Comparison of ENCODE assay signal across 8 cellular contexts in the genomic region with DNA sequence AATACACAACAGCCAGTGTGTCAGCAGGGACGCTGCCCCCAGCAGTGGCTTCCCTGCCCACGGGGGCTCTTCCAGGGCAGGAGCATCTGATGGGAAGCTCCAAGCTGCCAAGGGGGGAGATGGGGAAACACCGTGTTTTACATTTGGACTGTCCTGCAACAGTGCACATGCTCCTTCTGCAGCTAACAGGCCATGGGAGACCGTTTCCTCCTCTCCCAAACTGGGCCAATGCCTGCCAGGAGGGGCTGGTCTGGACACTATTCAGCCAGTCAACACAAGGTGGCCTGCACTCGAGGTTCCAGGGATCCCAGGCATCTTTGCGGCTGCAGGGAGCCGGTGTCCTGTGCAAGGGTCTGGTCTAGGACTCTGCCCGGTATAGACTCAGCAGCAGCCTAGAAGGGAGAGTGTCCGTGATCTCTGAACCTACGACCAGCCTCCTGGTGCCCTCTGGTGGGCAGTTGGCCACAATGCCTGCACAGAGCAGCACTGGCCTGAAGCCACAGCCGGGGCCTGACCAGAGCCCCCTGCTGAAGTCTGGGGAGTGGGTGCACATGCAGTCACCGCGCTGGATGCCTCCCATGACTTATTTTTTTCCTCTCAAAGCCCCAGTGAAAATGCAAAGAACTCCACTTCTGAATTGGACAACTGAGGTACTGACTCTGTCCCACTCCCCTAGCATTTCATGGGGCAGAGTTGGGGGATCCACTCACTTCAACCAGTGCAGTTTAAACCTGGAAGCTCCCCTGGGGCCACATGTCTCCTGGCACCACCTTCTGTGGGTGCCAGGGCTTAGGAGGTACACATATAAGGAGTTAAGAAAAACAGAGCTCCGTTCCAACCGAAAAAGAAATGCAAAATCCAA. TPM values are rescaled to one million over a fixed set of nuclear protein-coding genes. Genes with fewer than 3 reads are reported as not detected.
DNase-seq lines count a peak whose midpoint lies in the region; ATAC-seq and TF ChIP-seq lines count a peak whose summit lies in the region.

No MANE protein-coding gene starts in this region.

- peaks cover 14 to 40% of the 10 kb centered on the region in 2 experiments for H3K36me3 ChIP-seq in SK-N-SH (replicated peaks in 1 of 2; ENCODE audit: control insufficient read depth in 1 of 2, insufficient read depth in 2 of 2, low read length in 1 of 2)

- no peak overlapping the region for H2AFZ ChIP-seq in SK-N-SH (ENCODE audit: low read depth)

- H3K9me2 ChIP-seq in SK-N-SH, result no peaks in the 10 kb centered on the region

- peak; percentile 87 for DNase-seq in GM03348 (ENCODE audit: low spot score)
- peak; percentile 54 for DNase-seq in HT1080 (ENCODE audit: low read depth)
- DNase-seq in SK-N-SH, result peak; percentile 90
- DNase-seq in astrocyte of the hippocampus (ENCODE audit: low read depth, low spot score), result peak; percentile 82
- peak; percentile 14 to 20 for DNase-seq in hippocampal formation (lab: John Stamatoyannopoulos, UW)
- DNase-seq in skeletal muscle cell (ENCODE audit: low read depth), result peak; percentile 7
- DNase-seq in DMS153 treated with DMSO at 0.1 percent for 48 hours (lab: John Stamatoyannopoulos, UW; ENCODE audit: unreplicated experiment), result no peak

- CTCF ChIA-PET in SK-N-SH (lab: Yijun Ruan, JAX), result interaction anchor here (0.6 to 2.8 kb wide), 29 partner anchors 8 to 344 kb away, joined by 3 to 11 read pairs (median 3); no protein-coding TSS in a partner anchor

- no peak for ATAC-seq in HG03521 (IDR thresholded peaks at IDR 0.05; ENCODE audit: unreplicated experiment)

- peak; percentile 71 for TF ChIP-seq RAD21 in SK-N-SH (IDR thresholded peaks at IDR 0.05; ENCODE audit: low read length)

- H3F3A ChIP-seq in SK-N-SH (replicated peaks; ENCODE audit: insufficient read depth), result peaks cover 6% of the 10 kb centered on the region

- peak; percentile 81 for TF ChIP-seq CTCF in SK-N-SH (IDR thresholded peaks at IDR 0.05)

- no peak for TF ChIP-seq EP300 in SK-N-SH (IDR thresholded peaks at IDR 0.05; ENCODE audit: borderline replicate concordance in 1 of 2, low read depth in 1 of 2, low read length in 1 of 2)

- peaks cover 6% of the 10 kb centered on the region; the same call in 1 of the 2 replicates for H4K20me1 ChIP-seq in SK-N-SH (ENCODE audit: insufficient read depth)

- 46% methylated on average over 11 of the region's 15 CpGs for WGBS in SK-N-SH (ENCODE audit: low lambda C conversion rate)

- POLR2A ChIA-PET in SK-N-SH (lab: Yijun Ruan, JAX), result interaction anchor here (0.7 kb wide), 1 partner anchor 695 kb away, joined by 3 read pairs; no protein-coding TSS in a partner anchor

- H3K79me2 ChIP-seq in SK-N-SH (ENCODE audit: insufficient read depth), result no peaks in the 10 kb centered on the region

- no peak overlapping the region; a peak in 1 of 4 replicates for H3K27ac ChIP-seq in SK-N-SH (ENCODE audit: low read depth in 2 of 2, low read length in 1 of 2)

- H3K4me1 ChIP-seq in SK-N-SH (ENCODE audit: control insufficient read depth in 1 of 2, insufficient read depth in 2 of 2, low read depth in 1 of 2, low read length in 1 of 2), result peaks cover 0 to 8% of the 10 kb centered on the region in 2 experiments; a peak in 1 of 4 replicates

- H3K4me2 ChIP-seq in SK-N-SH, result no peak overlapping the region

- H3K4me3 ChIP-seq in SK-N-SH (ENCODE audit: low read depth in 2 of 2, low read length in 1 of 2) (no peak overlapping the region), skeletal muscle cell (ENCODE audit: low read depth, low read length) (no peak overlapping the region)

- H3K27me3 ChIP-seq in SK-N-SH (ENCODE audit: insufficient read depth), result no peaks in the 10 kb centered on the region

- H3K9me3 ChIP-seq in SK-N-SH, result no peaks in the 10 kb centered on the region

- H3K9ac ChIP-seq in SK-N-SH, result no peak overlapping the region

TF ChIP-seq in SK-N-SH, 30 proteins besides CTCF, POLR2A, EP300 and RAD21 (continues in another document):
- TF ChIP-seq RCOR1 (IDR thresholded peaks at IDR 0.05; ENCODE audit: low read length) (no peak), EZH2phosphoT487 (IDR thresholded peaks at IDR 0.05; ENCODE audit: borderline replicate concordance, low read depth) (no peak), SIN3A (IDR thresholded peaks at IDR 0.05; ENCODE audit: borderline replicate concordance, low read depth, low read length) (peak; percentile 10; the same call in 1 of the 2 replicates), RFX5 (IDR thresholded peaks at IDR 0.05; ENCODE audit: low read length) (no peak), NRF1 (IDR thresholded peaks at IDR 0.05; ENCODE audit: low read depth, low read length) (no peak), SMC3 (IDR thresholded peaks at IDR 0.05; ENCODE audit: low read depth, low read length) (peak; percentile 70; the same call in 1 of the 2 replicates)
- TF ChIP-seq, protein P1, sequence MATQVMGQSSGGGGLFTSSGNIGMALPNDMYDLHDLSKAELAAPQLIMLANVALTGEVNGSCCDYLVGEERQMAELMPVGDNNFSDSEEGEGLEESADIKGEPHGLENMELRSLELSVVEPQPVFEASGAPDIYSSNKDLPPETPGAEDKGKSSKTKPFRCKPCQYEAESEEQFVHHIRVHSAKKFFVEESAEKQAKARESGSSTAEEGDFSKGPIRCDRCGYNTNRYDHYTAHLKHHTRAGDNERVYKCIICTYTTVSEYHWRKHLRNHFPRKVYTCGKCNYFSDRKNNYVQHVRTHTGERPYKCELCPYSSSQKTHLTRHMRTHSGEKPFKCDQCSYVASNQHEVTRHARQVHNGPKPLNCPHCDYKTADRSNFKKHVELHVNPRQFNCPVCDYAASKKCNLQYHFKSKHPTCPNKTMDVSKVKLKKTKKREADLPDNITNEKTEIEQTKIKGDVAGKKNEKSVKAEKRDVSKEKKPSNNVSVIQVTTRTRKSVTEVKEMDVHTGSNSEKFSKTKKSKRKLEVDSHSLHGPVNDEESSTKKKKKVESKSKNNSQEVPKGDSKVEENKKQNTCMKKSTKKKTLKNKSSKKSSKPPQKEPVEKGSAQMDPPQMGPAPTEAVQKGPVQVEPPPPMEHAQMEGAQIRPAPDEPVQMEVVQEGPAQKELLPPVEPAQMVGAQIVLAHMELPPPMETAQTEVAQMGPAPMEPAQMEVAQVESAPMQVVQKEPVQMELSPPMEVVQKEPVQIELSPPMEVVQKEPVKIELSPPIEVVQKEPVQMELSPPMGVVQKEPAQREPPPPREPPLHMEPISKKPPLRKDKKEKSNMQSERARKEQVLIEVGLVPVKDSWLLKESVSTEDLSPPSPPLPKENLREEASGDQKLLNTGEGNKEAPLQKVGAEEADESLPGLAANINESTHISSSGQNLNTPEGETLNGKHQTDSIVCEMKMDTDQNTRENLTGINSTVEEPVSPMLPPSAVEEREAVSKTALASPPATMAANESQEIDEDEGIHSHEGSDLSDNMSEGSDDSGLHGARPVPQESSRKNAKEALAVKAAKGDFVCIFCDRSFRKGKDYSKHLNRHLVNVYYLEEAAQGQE (IDR thresholded peaks at IDR 0.05; ENCODE audit: low read depth, low read length), result no peak
- TF ChIP-seq, protein P2, sequence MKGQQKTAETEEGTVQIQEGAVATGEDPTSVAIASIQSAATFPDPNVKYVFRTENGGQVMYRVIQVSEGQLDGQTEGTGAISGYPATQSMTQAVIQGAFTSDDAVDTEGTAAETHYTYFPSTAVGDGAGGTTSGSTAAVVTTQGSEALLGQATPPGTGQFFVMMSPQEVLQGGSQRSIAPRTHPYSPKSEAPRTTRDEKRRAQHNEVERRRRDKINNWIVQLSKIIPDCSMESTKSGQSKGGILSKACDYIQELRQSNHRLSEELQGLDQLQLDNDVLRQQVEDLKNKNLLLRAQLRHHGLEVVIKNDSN (IDR thresholded peaks at IDR 0.05; ENCODE audit: borderline replicate concordance, low read depth), result no peak
- TF ChIP-seq, protein P3, sequence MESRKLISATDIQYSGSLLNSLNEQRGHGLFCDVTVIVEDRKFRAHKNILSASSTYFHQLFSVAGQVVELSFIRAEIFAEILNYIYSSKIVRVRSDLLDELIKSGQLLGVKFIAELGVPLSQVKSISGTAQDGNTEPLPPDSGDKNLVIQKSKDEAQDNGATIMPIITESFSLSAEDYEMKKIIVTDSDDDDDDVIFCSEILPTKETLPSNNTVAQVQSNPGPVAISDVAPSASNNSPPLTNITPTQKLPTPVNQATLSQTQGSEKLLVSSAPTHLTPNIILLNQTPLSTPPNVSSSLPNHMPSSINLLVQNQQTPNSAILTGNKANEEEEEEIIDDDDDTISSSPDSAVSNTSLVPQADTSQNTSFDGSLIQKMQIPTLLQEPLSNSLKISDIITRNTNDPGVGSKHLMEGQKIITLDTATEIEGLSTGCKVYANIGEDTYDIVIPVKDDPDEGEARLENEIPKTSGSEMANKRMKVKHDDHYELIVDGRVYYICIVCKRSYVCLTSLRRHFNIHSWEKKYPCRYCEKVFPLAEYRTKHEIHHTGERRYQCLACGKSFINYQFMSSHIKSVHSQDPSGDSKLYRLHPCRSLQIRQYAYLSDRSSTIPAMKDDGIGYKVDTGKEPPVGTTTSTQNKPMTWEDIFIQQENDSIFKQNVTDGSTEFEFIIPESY (IDR thresholded peaks at IDR 0.05; ENCODE audit: borderline replicate concordance, low read depth), result no peak
- TF ChIP-seq, protein P4, sequence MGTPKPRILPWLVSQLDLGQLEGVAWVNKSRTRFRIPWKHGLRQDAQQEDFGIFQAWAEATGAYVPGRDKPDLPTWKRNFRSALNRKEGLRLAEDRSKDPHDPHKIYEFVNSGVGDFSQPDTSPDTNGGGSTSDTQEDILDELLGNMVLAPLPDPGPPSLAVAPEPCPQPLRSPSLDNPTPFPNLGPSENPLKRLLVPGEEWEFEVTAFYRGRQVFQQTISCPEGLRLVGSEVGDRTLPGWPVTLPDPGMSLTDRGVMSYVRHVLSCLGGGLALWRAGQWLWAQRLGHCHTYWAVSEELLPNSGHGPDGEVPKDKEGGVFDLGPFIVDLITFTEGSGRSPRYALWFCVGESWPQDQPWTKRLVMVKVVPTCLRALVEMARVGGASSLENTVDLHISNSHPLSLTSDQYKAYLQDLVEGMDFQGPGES (IDR thresholded peaks at IDR 0.05; ENCODE audit: low read depth, low read length), result no peak

RNA-seq across cellular contexts. Expression of a gene that starts 33.3 kb away (rescaled TPM):
- total RNA-seq in HT1080 (2014; rRNA removed; shearing (Covaris generic)), result 76.8 and 86.2 TPM in 2 replicates
- polyA plus RNA-seq in HT1080 (2015; cell fraction: cytosol; rRNA removed), result 91.6 and 98.7 TPM in 2 replicates
- 138 and 142 TPM in 2 replicates for polyA plus RNA-seq in HT1080 (2015; cell fraction: nucleus; rRNA removed)
- polyA plus RNA-seq in SK-N-SH (2012; rRNA removed), result 48.2 and 53.8 TPM in 2 replicates
- polyA plus RNA-seq in SK-N-SH (2012; cell fraction: cytosol; rRNA removed), result 33.7 and 41.4 TPM in 2 replicates
- 101 and 121 TPM in 2 replicates for polyA plus RNA-seq in SK-N-SH (2012; cell fraction: nucleus; rRNA removed)

RNA-seq across cellular contexts. Expression of a gene that starts 34.1 kb away (rescaled TPM):
- not detected in 2 replicates for total RNA-seq in HT1080 (2014; rRNA removed; shearing (Covaris generic))
- polyA plus RNA-seq in HT1080 (2015; cell fraction: cytosol; rRNA removed), result not detected in 2 replicates
- polyA plus RNA-seq in HT1080 (2015; cell fraction: nucleus; rRNA removed), result not detected in 2 replicates
- polyA plus RNA-seq in SK-N-SH (2012; rRNA removed), result not detected in 2 replicates
- polyA plus RNA-seq in SK-N-SH (2012; cell fraction: cytosol; rRNA removed), result not detected in 2 replicates
- polyA plus RNA-seq in SK-N-SH (2012; cell fraction: nucleus; rRNA removed), result not detected in 2 replicates
